In genomic region chr2:171893824-171894611, GRCh38 we compare ENCODE assay signal across 8 cellular contexts. TPM values are rescaled to one million over a fixed set of nuclear protein-coding genes. Genes with fewer than 3 reads are reported as not detected.
DNase-seq lines count a peak whose midpoint lies in the region; TF ChIP-seq lines count a peak whose summit lies in the region.

TSS of gene SLC25A12 (minus strand) at chr2:171894244. CDS start at chr2:171894214, 30 bp downstream.

- no peak within 1 kb of the TSS for H3K27ac ChIP-seq in MM.1S (ENCODE audit: low read length)
- peak within 1 kb of the TSS; percentile 48 to 65 for H3K27ac ChIP-seq in SK-N-SH (ENCODE audit: low read depth in 2 of 2, low read length in 1 of 2)
- H3K27ac ChIP-seq in substantia nigra (ENCODE audit: low read depth, low read length, poor library complexity, severe bottlenecking) = peak within 1 kb of the TSS; percentile 76

- peaks cover 9% of the 10 kb centered on the region for H3K27me3 Mint-ChIP-seq in activated naive CD4-positive, alpha-beta T cell treated with anti-CD3 and anti-CD28 coated beads, Interleukin-2, amount 10 ng/mL, durations not matched to agents 7 days and 5 days

- no peaks in the 10 kb centered on the region for H3F3A ChIP-seq in MM.1S (ENCODE audit: insufficient read depth, low read length)
- H3F3A ChIP-seq in SK-N-SH (replicated peaks; ENCODE audit: insufficient read depth) = peaks cover 6% of the 10 kb centered on the region

- POLR2A ChIA-PET in SK-N-SH (lab: Yijun Ruan, JAX) = interaction anchor here (1.2 kb wide), 1 partner anchor 18 kb away, joined by 3 read pairs; no protein-coding TSS in a partner anchor

- H4K20me1 ChIP-seq in MM.1S (ENCODE audit: insufficient read depth, low read length) (no peaks in the 10 kb centered on the region), SK-N-SH (ENCODE audit: insufficient read depth) (no peaks in the 10 kb centered on the region)

- peak; percentile 81 for DNase-seq in GDM1 (lab: John Stamatoyannopoulos, UW)
- peak; percentile 79 to 87 for DNase-seq in HAP-1 (ENCODE audit: low spot score in 2 of 2)
- DNase-seq in MM.1S = peak; percentile 89
- peak; percentile 94 for DNase-seq in SK-N-SH
- DNase-seq in activated naive CD4-positive, alpha-beta T cell treated with anti-CD3 and anti-CD28 coated beads, Interleukin-2, amount 10 ng/mL, durations not matched to agents 7 days and 5 days = peak; percentile 79
- DNase-seq in globus pallidus (ENCODE audit: low spot score) = peak; percentile 79
- DNase-seq in nucleus accumbens (lab: John Stamatoyannopoulos, UW) = peak in 55 of 56 donors; percentile 15 to 87 (median 62)
- peak in 48 of 49 donors; percentile 4 to 87 (median 64) for DNase-seq in substantia nigra (lab: John Stamatoyannopoulos, UW)

- H3K4me2 ChIP-seq in MM.1S (ENCODE audit: low read depth, low read length) (peak within 1 kb of the TSS; percentile 79), SK-N-SH (peak within 1 kb of the TSS; percentile 78)

- WGBS in SK-N-SH (ENCODE audit: low lambda C conversion rate) = 1% methylated on average over 14 of the region's 63 CpGs

- H3K27me3 ChIP-seq in HAP-1 (ENCODE audit: low read depth) = no peaks in the 10 kb centered on the region
- no peaks in the 10 kb centered on the region for H3K27me3 ChIP-seq in MM.1S (replicated peaks; ENCODE audit: insufficient read depth, low read length)
- no peaks in the 10 kb centered on the region for H3K27me3 ChIP-seq in SK-N-SH (ENCODE audit: insufficient read depth)

- peaks cover 47% of the 10 kb centered on the region for H3K4me1 Mint-ChIP-seq in activated naive CD4-positive, alpha-beta T cell treated with anti-CD3 and anti-CD28 coated beads, Interleukin-2, amount 10 ng/mL, durations not matched to agents 7 days and 5 days

- TF ChIP-seq EP300 in SK-N-SH (IDR thresholded peaks at IDR 0.05; ENCODE audit: borderline replicate concordance in 1 of 2, low read depth in 1 of 2, low read length in 1 of 2) = no peak

- in situ Hi-C loops in HAP-1 (cut with MboI; ENCODE audit: low sequenced_read_pairs) = no loop called here

- H3K36me3 ChIP-seq in HAP-1 (replicated peaks) = no peaks in the 10 kb centered on the region; the same call in 1 of the 2 replicates
- no peaks in the 10 kb centered on the region for H3K36me3 ChIP-seq in MM.1S (replicated peaks; ENCODE audit: insufficient read depth, low read length)
- peaks cover 0 to 3% of the 10 kb centered on the region in 2 experiments for H3K36me3 ChIP-seq in SK-N-SH (replicated peaks in 1 of 2; ENCODE audit: control insufficient read depth in 1 of 2, insufficient read depth in 2 of 2, low read length in 1 of 2)

- TF ChIP-seq CTCF in MM.1S (IDR thresholded peaks at IDR 0.05; ENCODE audit: low read length) = no peak
- TF ChIP-seq CTCF in SK-N-SH (IDR thresholded peaks at IDR 0.05) = no peak

- H3K4me3 ChIP-seq in HAP-1 (peak within 1 kb of the TSS; percentile 78), MM.1S (ENCODE audit: low read length) (peak within 1 kb of the TSS; percentile 99), SK-N-SH (ENCODE audit: low read depth in 2 of 2, low read length in 1 of 2) (peak within 1 kb of the TSS; percentile 86 to 94)

- H3K4me1 ChIP-seq in HAP-1 = peaks cover 11% of the 10 kb centered on the region
- peaks cover 3% of the 10 kb centered on the region; the same call in 1 of the 2 replicates for H3K4me1 ChIP-seq in MM.1S (ENCODE audit: low read length)
- peaks cover 0 to 3% of the 10 kb centered on the region in 2 experiments; a peak in 3 of 4 replicates for H3K4me1 ChIP-seq in SK-N-SH (ENCODE audit: control insufficient read depth in 1 of 2, insufficient read depth in 2 of 2, low read depth in 1 of 2, low read length in 1 of 2)

- H3K9me3 ChIP-seq in HAP-1 (peaks cover 4% of the 10 kb centered on the region; the same call in 1 of the 2 replicates), MM.1S (replicated peaks; ENCODE audit: insufficient read depth, low read length) (no peaks in the 10 kb centered on the region), SK-N-SH (no peaks in the 10 kb centered on the region)

- H3K9ac ChIP-seq in MM.1S (ENCODE audit: low read length) (peak within 1 kb of the TSS; percentile 80), SK-N-SH (peak within 1 kb of the TSS; percentile 74)

- peak within 1 kb of the TSS; percentile 75 for H3K27ac Mint-ChIP-seq in activated naive CD4-positive, alpha-beta T cell treated with anti-CD3 and anti-CD28 coated beads, Interleukin-2, amount 10 ng/mL, durations not matched to agents 7 days and 5 days

- H3K9me3 Mint-ChIP-seq in activated naive CD4-positive, alpha-beta T cell treated with anti-CD3 and anti-CD28 coated beads, Interleukin-2, amount 10 ng/mL, durations not matched to agents 7 days and 5 days = peaks cover 3% of the 10 kb centered on the region

- H3K4me3 Mint-ChIP-seq in activated naive CD4-positive, alpha-beta T cell treated with anti-CD3 and anti-CD28 coated beads, Interleukin-2, amount 10 ng/mL, durations not matched to agents 7 days and 5 days = peak within 1 kb of the TSS; percentile 93

- no peak for TF ChIP-seq RAD21 in SK-N-SH (IDR thresholded peaks at IDR 0.05; ENCODE audit: low read length)

- CTCF ChIA-PET in SK-N-SH (lab: Yijun Ruan, JAX) = interaction anchor here (0.7 to 1.1 kb wide), 5 partner anchors 17 to 210 kb away, joined by 3 to 4 read pairs (median 3); partner anchors contain the start of gene DLX2
- CTCF ChIA-PET in activated naive CD4-positive, alpha-beta T cell treated with anti-CD3 and anti-CD28 coated beads, Interleukin-2, amount 10 ng/mL, durations not matched to agents 7 days and 5 days (lab: Charles Lee) = interaction anchor here (1.2 to 2.1 kb wide), 2 partner anchors 11 to 295 kb away, joined by 3 to 5 read pairs; no protein-coding TSS in a partner anchor

- H3K36me3 Mint-ChIP-seq in activated naive CD4-positive, alpha-beta T cell treated with anti-CD3 and anti-CD28 coated beads, Interleukin-2, amount 10 ng/mL, durations not matched to agents 7 days and 5 days = peaks cover 27% of the 10 kb centered on the region

- H2AFZ ChIP-seq in MM.1S (ENCODE audit: low read length) (peak within 1 kb of the TSS; percentile 97), SK-N-SH (ENCODE audit: low read depth) (peak within 1 kb of the TSS; percentile 99)

- H3K9me2 ChIP-seq in MM.1S (replicated peaks; ENCODE audit: insufficient read depth, low read length) = no peaks in the 10 kb centered on the region
- no peaks in the 10 kb centered on the region for H3K9me2 ChIP-seq in SK-N-SH

- peaks cover 30% of the 10 kb centered on the region for H3K79me2 ChIP-seq in MM.1S (ENCODE audit: low read length)
- H3K79me2 ChIP-seq in SK-N-SH (ENCODE audit: insufficient read depth) = peaks cover 5% of the 10 kb centered on the region; the same call in 1 of the 2 replicates

TF ChIP-seq in SK-N-SH, 30 proteins besides CTCF, POLR2A, EP300 and RAD21:
- TF ChIP-seq POLR2AphosphoS5 (IDR thresholded peaks at IDR 0.05; ENCODE audit: low read depth, low read length) (0 out of 2 replicates have a peak, but pooled peaks have one; percentile 41), MXI1 (IDR thresholded peaks at IDR 0.05; ENCODE audit: low read depth, low read length) (peak; percentile 95), NRF1 (IDR thresholded peaks at IDR 0.05; ENCODE audit: low read depth, low read length) (peak; percentile 37; the same call in 1 of the 2 replicates), SIN3A (IDR thresholded peaks at IDR 0.05; ENCODE audit: borderline replicate concordance, low read depth, low read length) (peak; percentile 87; the same call in 1 of the 2 replicates), USF2 (IDR thresholded peaks at IDR 0.05; ENCODE audit: borderline replicate concordance, low read depth, low read length) (no peak), GATA2 (CRISPR knock-in tag; IDR thresholded peaks at IDR 0.05) (no peak), GABPA (IDR thresholded peaks at IDR 0.05; ENCODE audit: low read depth) (no peak), YY1 (IDR thresholded peaks at IDR 0.05; ENCODE audit: low read depth) (peak; percentile 83), MEF2A (IDR thresholded peaks at IDR 0.05; ENCODE audit: borderline replicate concordance, low read depth) (no peak), JUND (IDR thresholded peaks at IDR 0.05) (no peak), RFX5 (IDR thresholded peaks at IDR 0.05; ENCODE audit: low read length) (no peak), RXRA (IDR thresholded peaks at IDR 0.05; ENCODE audit: borderline replicate concordance, low read depth) (no peak), FOSL2 (IDR thresholded peaks at IDR 0.05; ENCODE audit: borderline replicate concordance, low read depth) (no peak), FOXJ3 (CRISPR knock-in tag; IDR thresholded peaks at IDR 0.05) (no peak), SMC3 (IDR thresholded peaks at IDR 0.05; ENCODE audit: low read depth, low read length) (no peak), RCOR1 (IDR thresholded peaks at IDR 0.05; ENCODE audit: low read length) (peak; percentile 13; the same call in 1 of the 2 replicates), TAF1 (IDR thresholded peaks at IDR 0.05; ENCODE audit: borderline replicate concordance, low read depth, low read length) (0 out of 2 replicates have a peak, but pooled peaks have one; percentile 46)
- TF ChIP-seq, protein P1, sequence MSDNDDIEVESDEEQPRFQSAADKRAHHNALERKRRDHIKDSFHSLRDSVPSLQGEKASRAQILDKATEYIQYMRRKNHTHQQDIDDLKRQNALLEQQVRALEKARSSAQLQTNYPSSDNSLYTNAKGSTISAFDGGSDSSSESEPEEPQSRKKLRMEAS (IDR thresholded peaks at IDR 0.05; ENCODE audit: low read depth) = peak; percentile 23; the same call in 1 of the 2 replicates
- TF ChIP-seq, protein P2, sequence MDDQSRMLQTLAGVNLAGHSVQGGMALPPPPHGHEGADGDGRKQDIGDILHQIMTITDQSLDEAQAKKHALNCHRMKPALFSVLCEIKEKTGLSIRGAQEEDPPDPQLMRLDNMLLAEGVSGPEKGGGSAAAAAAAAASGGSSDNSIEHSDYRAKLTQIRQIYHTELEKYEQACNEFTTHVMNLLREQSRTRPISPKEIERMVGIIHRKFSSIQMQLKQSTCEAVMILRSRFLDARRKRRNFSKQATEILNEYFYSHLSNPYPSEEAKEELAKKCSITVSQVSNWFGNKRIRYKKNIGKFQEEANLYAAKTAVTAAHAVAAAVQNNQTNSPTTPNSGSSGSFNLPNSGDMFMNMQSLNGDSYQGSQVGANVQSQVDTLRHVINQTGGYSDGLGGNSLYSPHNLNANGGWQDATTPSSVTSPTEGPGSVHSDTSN (IDR thresholded peaks at IDR 0.05) = no peak

RNA-seq across cellular contexts. Expression of gene SLC25A12, which starts in this region (rescaled TPM):
- polyA plus RNA-seq in SK-N-SH (2012; rRNA removed) = 13.0 and 18.8 TPM in 2 replicates
- 14.9 and 16.2 TPM in 2 replicates for polyA plus RNA-seq in SK-N-SH (2012; cell fraction: cytosol; rRNA removed)
- 14.9 and 27.9 TPM in 2 replicates for polyA plus RNA-seq in SK-N-SH (2012; cell fraction: nucleus; rRNA removed)
